In the genomic region with DNA sequence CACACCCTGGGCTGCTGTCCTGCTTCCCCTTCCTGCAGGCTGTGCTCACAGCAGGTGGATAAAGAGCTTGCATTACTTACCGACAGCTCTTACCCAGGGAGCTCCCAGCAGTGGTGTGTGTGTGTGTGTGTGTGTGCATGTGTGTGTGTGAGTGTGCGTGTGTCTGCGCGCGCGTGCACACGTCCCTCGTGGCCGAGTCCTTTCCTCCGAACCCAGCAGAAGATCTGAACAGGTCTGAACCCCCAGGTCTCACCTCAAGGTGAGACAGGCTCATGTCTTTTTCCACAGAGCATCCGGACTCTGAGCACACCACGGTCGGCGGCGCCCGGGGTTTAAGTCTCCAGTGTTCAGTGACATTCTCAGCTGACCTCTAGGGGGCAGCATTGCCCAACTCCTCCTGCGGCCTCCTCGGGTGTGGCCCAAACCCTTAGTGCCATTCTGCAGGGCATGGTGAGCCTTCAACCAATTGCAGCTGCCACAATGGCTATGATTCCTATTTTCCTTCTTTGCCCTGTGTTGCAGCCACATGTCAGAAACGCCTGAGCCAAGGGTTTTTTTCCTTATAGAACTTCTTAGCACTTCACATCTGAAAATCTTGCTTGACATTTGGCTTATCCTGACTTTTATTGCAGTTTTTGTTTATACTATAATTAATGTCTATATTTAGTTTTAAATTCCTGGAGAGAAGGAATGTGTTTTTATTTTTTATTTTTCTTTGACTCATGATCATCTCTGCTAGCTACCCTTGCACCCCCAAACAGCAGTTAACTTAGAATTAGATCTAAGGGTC, we compare ENCODE assay signal across 8 cellular contexts.
DNase-seq lines count a peak whose midpoint lies in the region; TF ChIP-seq lines count a peak whose summit lies in the region.

No MANE protein-coding gene starts in this region.

- peak; percentile 73 for DNase-seq in GM10266 (ENCODE audit: extremely low spot score)
- DNase-seq in H7: peak; percentile 77
- peak; percentile 73 for DNase-seq in LoVo (ENCODE audit: low spot score)
- peak; percentile 83 for DNase-seq in SK-N-SH
- DNase-seq in activated naive CD4-positive, alpha-beta T cell treated with anti-CD3 and anti-CD28 coated beads, Interleukin-2, amount 50 U/mL, for 16 hours: peak; percentile 74
- DNase-seq in cardiac septum (ENCODE audit: low spot score): peak; percentile 78
- DNase-seq in posterior vena cava (ENCODE audit: low spot score): peak; percentile 86
- DNase-seq in uterus: peak; percentile 40 to 52

- H4K20me1 ChIP-seq in SK-N-SH (ENCODE audit: insufficient read depth): no peaks in the 10 kb centered on the region

- CTCF ChIA-PET in SK-N-SH (lab: Yijun Ruan, JAX): interaction anchor here (0.5 to 4.2 kb wide), 29 partner anchors 10 to 1899 kb away, joined by 3 to 18 read pairs (median 4); no protein-coding TSS in a partner anchor

- intact Hi-C loops in cardiac septum (cut with DNase I): no loop called here
- intact Hi-C loops in posterior vena cava (cut with DNase I): no loop called here
- intact Hi-C loops in uterus (cut with DNase I; ENCODE audit: low total_unique reads): no loop called here

- H3K4me1 ChIP-seq in SK-N-SH (ENCODE audit: control insufficient read depth in 1 of 2, insufficient read depth in 2 of 2, low read depth in 1 of 2, low read length in 1 of 2): peaks cover 0 to 2% of the 10 kb centered on the region in 2 experiments; a peak in 1 of 4 replicates
- H3K4me1 ChIP-seq in uterus: no peaks in the 10 kb centered on the region

- no peak overlapping the region for H2AFZ ChIP-seq in SK-N-SH (ENCODE audit: low read depth)

- no peaks in the 10 kb centered on the region for H3K36me3 ChIP-seq in H7 (replicated peaks; ENCODE audit: control insufficient read depth, insufficient read depth, low read length)
- H3K36me3 ChIP-seq in SK-N-SH (replicated peaks in 1 of 2; ENCODE audit: control insufficient read depth in 1 of 2, insufficient read depth in 2 of 2, low read length in 1 of 2): no peaks in the 10 kb centered on the region
- no peaks in the 10 kb centered on the region for H3K36me3 ChIP-seq in uterus

- no peak overlapping the region for H3K9ac ChIP-seq in SK-N-SH

- peak overlapping the region; percentile 19; the same call in 1 of the 2 replicates for H3K4me3 ChIP-seq in H7 (ENCODE audit: insufficient read depth, low read depth, low read length)
- peak overlapping the region in 1 of 2 experiments; percentile 48; a peak in 2 of 4 replicates for H3K4me3 ChIP-seq in SK-N-SH (ENCODE audit: low read depth in 2 of 2, low read length in 1 of 2)
- no peak overlapping the region for H3K4me3 ChIP-seq in uterus

- 9% methylated on average over 2 of the region's 19 CpGs for WGBS in SK-N-SH (ENCODE audit: low lambda C conversion rate)

- H3K27ac ChIP-seq in SK-N-SH (ENCODE audit: low read depth in 2 of 2, low read length in 1 of 2) (no peak overlapping the region), uterus (no peak overlapping the region)

- no peaks in the 10 kb centered on the region for H3K9me2 ChIP-seq in SK-N-SH

- H3K79me2 ChIP-seq in SK-N-SH (ENCODE audit: insufficient read depth): no peaks in the 10 kb centered on the region

- no peaks in the 10 kb centered on the region for H3F3A ChIP-seq in SK-N-SH (replicated peaks; ENCODE audit: insufficient read depth)

- POLR2A ChIA-PET in SK-N-SH (lab: Yijun Ruan, JAX): no interaction called here

- H3K9me3 ChIP-seq in SK-N-SH: no peaks in the 10 kb centered on the region
- no peaks in the 10 kb centered on the region for H3K9me3 ChIP-seq in uterus

- TF ChIP-seq CTCF in GM10266 (IDR thresholded peaks at IDR 0.05; ENCODE audit: control insufficient read depth, insufficient read depth, low read depth, missing control alignments): peak; percentile 87
- peak; percentile 86 for TF ChIP-seq CTCF in SK-N-SH (IDR thresholded peaks at IDR 0.05)
- TF ChIP-seq CTCF in uterus (IDR thresholded peaks at IDR 0.05): peak; percentile 54 to 62 (median 57)

- H3K4me2 ChIP-seq in SK-N-SH: no peak overlapping the region

- TF ChIP-seq POLR2A in uterus (IDR thresholded peaks at IDR 0.05): no peak

- H3K27me3 ChIP-seq in H7 (ENCODE audit: control insufficient read depth, insufficient read depth, low read length) (no peaks in the 10 kb centered on the region), SK-N-SH (ENCODE audit: insufficient read depth) (no peaks in the 10 kb centered on the region; the same call in 1 of the 2 replicates), uterus (no peaks in the 10 kb centered on the region)

- peak; percentile 76 for TF ChIP-seq RAD21 in SK-N-SH (IDR thresholded peaks at IDR 0.05; ENCODE audit: low read length)

- no peak for TF ChIP-seq EP300 in SK-N-SH (IDR thresholded peaks at IDR 0.05; ENCODE audit: borderline replicate concordance in 1 of 2, low read depth in 1 of 2, low read length in 1 of 2)

TF ChIP-seq in SK-N-SH, 30 proteins besides CTCF, POLR2A, EP300 and RAD21:
- peak; percentile 53 for TF ChIP-seq SMC3 (IDR thresholded peaks at IDR 0.05; ENCODE audit: low read depth, low read length)
- TF ChIP-seq, protein P1, sequence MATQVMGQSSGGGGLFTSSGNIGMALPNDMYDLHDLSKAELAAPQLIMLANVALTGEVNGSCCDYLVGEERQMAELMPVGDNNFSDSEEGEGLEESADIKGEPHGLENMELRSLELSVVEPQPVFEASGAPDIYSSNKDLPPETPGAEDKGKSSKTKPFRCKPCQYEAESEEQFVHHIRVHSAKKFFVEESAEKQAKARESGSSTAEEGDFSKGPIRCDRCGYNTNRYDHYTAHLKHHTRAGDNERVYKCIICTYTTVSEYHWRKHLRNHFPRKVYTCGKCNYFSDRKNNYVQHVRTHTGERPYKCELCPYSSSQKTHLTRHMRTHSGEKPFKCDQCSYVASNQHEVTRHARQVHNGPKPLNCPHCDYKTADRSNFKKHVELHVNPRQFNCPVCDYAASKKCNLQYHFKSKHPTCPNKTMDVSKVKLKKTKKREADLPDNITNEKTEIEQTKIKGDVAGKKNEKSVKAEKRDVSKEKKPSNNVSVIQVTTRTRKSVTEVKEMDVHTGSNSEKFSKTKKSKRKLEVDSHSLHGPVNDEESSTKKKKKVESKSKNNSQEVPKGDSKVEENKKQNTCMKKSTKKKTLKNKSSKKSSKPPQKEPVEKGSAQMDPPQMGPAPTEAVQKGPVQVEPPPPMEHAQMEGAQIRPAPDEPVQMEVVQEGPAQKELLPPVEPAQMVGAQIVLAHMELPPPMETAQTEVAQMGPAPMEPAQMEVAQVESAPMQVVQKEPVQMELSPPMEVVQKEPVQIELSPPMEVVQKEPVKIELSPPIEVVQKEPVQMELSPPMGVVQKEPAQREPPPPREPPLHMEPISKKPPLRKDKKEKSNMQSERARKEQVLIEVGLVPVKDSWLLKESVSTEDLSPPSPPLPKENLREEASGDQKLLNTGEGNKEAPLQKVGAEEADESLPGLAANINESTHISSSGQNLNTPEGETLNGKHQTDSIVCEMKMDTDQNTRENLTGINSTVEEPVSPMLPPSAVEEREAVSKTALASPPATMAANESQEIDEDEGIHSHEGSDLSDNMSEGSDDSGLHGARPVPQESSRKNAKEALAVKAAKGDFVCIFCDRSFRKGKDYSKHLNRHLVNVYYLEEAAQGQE (IDR thresholded peaks at IDR 0.05; ENCODE audit: low read depth, low read length): no peak
TF ChIP-seq in SK-N-SH: peak in this region for 1.
